ENCODE assay signal across 21 cellular contexts in the genomic region with DNA sequence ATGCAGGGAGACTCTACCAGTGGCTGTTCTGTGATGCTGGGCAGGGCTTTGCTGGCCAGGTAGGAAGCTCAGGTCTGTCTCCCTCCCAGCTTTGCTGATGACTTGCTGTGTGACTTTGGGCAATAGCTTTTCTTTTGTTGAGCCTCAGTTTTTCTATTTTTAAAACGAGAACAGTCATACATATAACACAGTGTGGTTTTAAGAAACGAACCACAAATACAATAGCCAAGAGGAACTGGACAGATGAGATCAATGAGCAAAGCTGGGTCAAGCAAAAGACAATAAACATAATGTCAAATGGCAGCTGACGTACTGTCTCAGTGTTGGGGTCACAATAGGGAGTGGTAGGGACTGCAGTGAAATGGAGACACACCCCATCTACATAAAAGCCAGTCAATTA. TPM values are rescaled to one million over a fixed set of nuclear protein-coding genes. Genes with fewer than 3 reads are reported as not detected.
"Had no signal": no experiment of that assay in that cellular context is flagged by ENCODE, and none has a peak within 500 bp of the region (broad histone marks: within the 10 kb centered on the region; RNA-seq: fewer than 3 reads in every experiment).

No MANE protein-coding gene starts in this region.

- ATAC-seq: HepG2 had no signal

- H3K9me3 ChIP-seq: SJSA1 had no signal

- H3K27ac ChIP-seq: SJSA1, SK-N-MC had no signal

- H3K27me3 ChIP-seq: SJSA1 had no signal

- H3K4me3 ChIP-seq: SJSA1, SK-N-MC had no signal

- DNase-seq: IMR-90, Kasumi-1, KG1, MM.1S, NCI-H1092 treated with DMSO at 0.1 percent for 48 hours, NCI-H1436, NCI-H187, NCI-H2029, NCI-H2081 treated with DMSO at 0.1 percent for 48 hours, NCI-H226, NCI-H446, NCI-H510A, NCI-H524 treated with DMSO at 0.1 percent for 48 hours, NCI-H774, Right ventricle myocardium superior, RPMI8226, SIG-M5 had no signal

- FAIRE-seq: HepG2, RCC 7860 had no signal

- H3K4me1 ChIP-seq: SJSA1 had no signal

RNA-seq across cellular contexts. Expression of a gene that starts 20.2 kb away (rescaled TPM):
- total RNA-seq: HepG2 had no signal
- polyA plus RNA-seq: HepG2 had no signal
